In the genomic region with DNA sequence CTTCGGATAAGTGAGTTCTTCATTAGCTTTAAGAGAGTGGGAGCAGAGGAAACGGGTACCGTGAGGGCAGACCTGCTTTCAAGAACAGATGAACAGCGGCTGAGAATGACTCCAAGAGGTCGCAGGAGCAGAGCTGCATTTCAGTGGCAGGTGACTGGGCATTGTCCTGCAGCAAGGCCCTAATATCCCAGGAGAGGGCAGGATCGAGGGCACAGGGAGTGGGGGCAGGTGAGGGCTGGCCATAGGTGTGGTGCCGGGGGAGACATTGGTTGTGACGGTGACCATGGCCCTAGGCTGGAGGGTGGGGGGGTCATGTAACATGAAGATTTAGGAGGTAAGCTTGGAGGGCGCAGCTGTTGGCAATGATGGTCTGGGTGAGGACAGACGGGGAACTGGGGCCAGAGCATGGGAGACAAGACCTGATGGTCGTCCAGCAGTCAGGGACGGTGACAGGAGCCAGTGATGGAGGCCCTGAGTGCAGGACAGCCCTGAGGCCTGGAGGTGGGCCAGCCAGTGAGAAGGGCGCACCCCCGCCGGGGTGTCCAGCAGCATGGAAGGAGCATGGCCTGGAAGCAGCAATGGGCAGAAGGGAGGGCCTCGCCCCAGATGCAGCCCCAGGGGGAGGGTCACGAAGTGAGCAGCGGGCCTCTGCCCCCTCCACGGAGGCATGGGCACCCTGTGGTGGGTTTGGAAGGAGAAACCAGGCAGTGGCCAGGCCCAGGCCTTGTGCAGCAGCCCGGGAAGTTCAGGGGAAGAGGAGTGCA, we compare ENCODE assay signal across 25 cellular contexts. TPM values are rescaled to one million over a fixed set of nuclear protein-coding genes. Genes with fewer than 3 reads are reported as not detected.
DNase-seq lines count a peak whose midpoint lies in the region; ATAC-seq and TF ChIP-seq lines count a peak whose summit lies in the region.
"Had no signal": no experiment of that assay in that cellular context is flagged by ENCODE, and none has a peak within 500 bp of the region (broad histone marks: within the 10 kb centered on the region; RNA-seq: fewer than 3 reads in every experiment).

No MANE protein-coding gene starts in this region.

- no peaks in the 10 kb centered on the region for H3K79me2 ChIP-seq in neural progenitor cell (ENCODE audit: low read depth)

- H3K36me3 ChIP-seq in left ventricle myocardium inferior: peaks cover 32% of the 10 kb centered on the region
- H3K36me3 ChIP-seq in neural progenitor cell: peaks cover 4% of the 10 kb centered on the region
- H3K36me3 ChIP-seq in CD8-positive, alpha-beta memory T cell (ENCODE audit: insufficient read depth, low read length): no peaks in the 10 kb centered on the region
- H3K36me3 ChIP-seq in vagina: peaks cover 0 to 13% of the 10 kb centered on the region in 2 donors

- ATAC-seq in Right ventricle myocardium inferior: peak; percentile 26
- ATAC-seq in central memory CD8-positive, alpha-beta T cell (replicated peaks; ENCODE audit: extremely low read depth, poor library complexity, severe bottlenecking): no peak
- no peak for ATAC-seq in HG02610 (IDR thresholded peaks at IDR 0.05; ENCODE audit: unreplicated experiment)
- ATAC-seq: left lung; natural killer cell treated with Interleukin-12 subunit alpha and Interleukin-12 subunit beta and Interleukin-15 and Interleukin-18, amount 100 ng/mL, for 72 hours; Panc1 had no signal

- peak overlapping the region; percentile 42 for H3K27ac Mint-ChIP-seq in central memory CD8-positive, alpha-beta T cell (ENCODE audit: low read depth)
- H3K27ac Mint-ChIP-seq in neural progenitor cell: peak overlapping the region; percentile 93
- no peak overlapping the region for H3K27ac Mint-ChIP-seq in CD8-positive, alpha-beta memory T cell
- H3K27ac Mint-ChIP-seq: natural killer cell treated with Interleukin-12 subunit alpha and Interleukin-12 subunit beta and Interleukin-15 and Interleukin-18, amount 100 ng/mL, for 72 hours; stimulated activated naive CD8-positive, alpha-beta T cell treated with anti-CD3 and anti-CD28 coated beads, Interleukin-15, Interleukin-2, amounts not matched to agents 100 ng/mL and 50 ng/mL, for 24 hours had no signal

- no peak overlapping the region for H3K4me3 Mint-ChIP-seq in central memory CD8-positive, alpha-beta T cell
- no peak overlapping the region for H3K4me3 Mint-ChIP-seq in neural progenitor cell
- H3K4me3 Mint-ChIP-seq in CD8-positive, alpha-beta memory T cell: no peak overlapping the region
- H3K4me3 Mint-ChIP-seq: natural killer cell treated with Interleukin-12 subunit alpha and Interleukin-12 subunit beta and Interleukin-15 and Interleukin-18, amount 100 ng/mL, for 72 hours; stimulated activated naive CD8-positive, alpha-beta T cell treated with anti-CD3 and anti-CD28 coated beads, Interleukin-15, Interleukin-2, amounts not matched to agents 100 ng/mL and 50 ng/mL, for 24 hours had no signal

- no peaks in the 10 kb centered on the region for H3K27me3 Mint-ChIP-seq in central memory CD8-positive, alpha-beta T cell
- peaks cover 2% of the 10 kb centered on the region for H3K27me3 Mint-ChIP-seq in neural progenitor cell (ENCODE audit: insufficient read depth, low read depth)
- no peaks in the 10 kb centered on the region for H3K27me3 Mint-ChIP-seq in CD8-positive, alpha-beta memory T cell
- H3K27me3 Mint-ChIP-seq: natural killer cell treated with Interleukin-12 subunit alpha and Interleukin-12 subunit beta and Interleukin-15 and Interleukin-18, amount 100 ng/mL, for 72 hours; stimulated activated naive CD8-positive, alpha-beta T cell treated with anti-CD3 and anti-CD28 coated beads, Interleukin-15, Interleukin-2, amounts not matched to agents 100 ng/mL and 50 ng/mL, for 24 hours had no signal

- DNase-seq in Right ventricle myocardium inferior (ENCODE audit: missing footprints) (no peak), left ventricle myocardium inferior (no peak), neural progenitor cell (ENCODE audit: low spot score) (no peak), vagina (ENCODE audit: extremely low spot score in 2 of 2) (no peak), NCI-H1694 treated with DMSO at 0.1 percent for 48 hours (lab: John Stamatoyannopoulos, UW) (no peak)
- no peak for DNase-seq in central memory CD8-positive, alpha-beta T cell (ENCODE audit: low spot score in 2 of 2)
- no peak for DNase-seq in CD8-positive, alpha-beta memory T cell
- DNase-seq: activated CD4-positive, alpha-beta T cell treated with anti-CD3 and anti-CD28 coated beads for 48 hours; activated CD8-positive, alpha-beta memory T cell treated with anti-CD3 and anti-CD28 coated beads, Interleukin-2, amount 50 U/mL, for 48 hours; activated gamma-delta T cell treated with Interleukin-2 at 50 U/mL for 16 hours; anterior cingulate cortex; C1 segment of cervical spinal cord; caudate nucleus; heart left ventricle; left lung; midbrain; NCI-H1417; NCI-H510A treated with DMSO at 0.1 percent for 48 hours; stimulated activated CD4-positive, alpha-beta T cell treated with anti-CD3 and anti-CD28 coated beads, Interleukin-1b, Interleukin-23, amount 100 ng/mL, for 48 hours; T-helper 2 cell; transverse colon had no signal

- H3F3A ChIP-seq in neural progenitor cell (ENCODE audit: low read depth): no peaks in the 10 kb centered on the region

- no peaks in the 10 kb centered on the region for H3K9me3 Mint-ChIP-seq in central memory CD8-positive, alpha-beta T cell
- no peaks in the 10 kb centered on the region for H3K9me3 Mint-ChIP-seq in neural progenitor cell
- H3K9me3 Mint-ChIP-seq in CD8-positive, alpha-beta memory T cell: no peaks in the 10 kb centered on the region
- H3K9me3 Mint-ChIP-seq: natural killer cell treated with Interleukin-12 subunit alpha and Interleukin-12 subunit beta and Interleukin-15 and Interleukin-18, amount 100 ng/mL, for 72 hours; stimulated activated naive CD8-positive, alpha-beta T cell treated with anti-CD3 and anti-CD28 coated beads, Interleukin-15, Interleukin-2, amounts not matched to agents 100 ng/mL and 50 ng/mL, for 24 hours had no signal

- TF ChIP-seq POLR2A in vagina (IDR thresholded peaks at IDR 0.05): no peak

- H3K4me2 ChIP-seq in neural progenitor cell: no peak overlapping the region

- no peaks in the 10 kb centered on the region for H3K4me1 ChIP-seq in left ventricle myocardium inferior
- H3K4me1 ChIP-seq in neural progenitor cell: no peaks in the 10 kb centered on the region
- no peaks in the 10 kb centered on the region for H3K4me1 ChIP-seq in CD8-positive, alpha-beta memory T cell (ENCODE audit: insufficient read depth, low read length)
- H3K4me1 ChIP-seq in vagina: no peaks in the 10 kb centered on the region
- H3K4me1 ChIP-seq: transverse colon had no signal

- intact Hi-C loops in Right ventricle myocardium inferior (cut with DNase I): no loop called here
- intact Hi-C loops in left ventricle myocardium inferior (cut with micrococcal nuclease): no loop called here
- intact Hi-C loops in vagina (cut with DNase I): no loop called here

- no peak overlapping the region for H2AFZ ChIP-seq in neural progenitor cell (replicated peaks)

- POLR2A ChIA-PET in CD8-positive, alpha-beta memory T cell (lab: Charles Lee): no interaction called here

- no peaks in the 10 kb centered on the region for H3K4me1 Mint-ChIP-seq in central memory CD8-positive, alpha-beta T cell
- H3K4me1 Mint-ChIP-seq in neural progenitor cell: no peaks in the 10 kb centered on the region
- no peaks in the 10 kb centered on the region for H3K4me1 Mint-ChIP-seq in CD8-positive, alpha-beta memory T cell

- H3K27ac ChIP-seq in left ventricle myocardium inferior (replicated peaks) (no peak overlapping the region), neural progenitor cell (no peak overlapping the region), vagina (no peak overlapping the region)
- no peak overlapping the region for H3K27ac ChIP-seq in CD8-positive, alpha-beta memory T cell (ENCODE audit: low read depth, low read length)
- H3K27ac ChIP-seq: heart left ventricle, left lung, transverse colon had no signal

- no peaks in the 10 kb centered on the region for H4K20me1 ChIP-seq in neural progenitor cell (ENCODE audit: low read depth)

- H3K4me3 ChIP-seq in left ventricle myocardium inferior (no peak overlapping the region), neural progenitor cell (no peak overlapping the region), vagina (no peak overlapping the region)
- no peak overlapping the region for H3K4me3 ChIP-seq in CD8-positive, alpha-beta memory T cell (ENCODE audit: low read length)
- H3K4me3 ChIP-seq: heart left ventricle, left lung, transverse colon had no signal

- CTCF ChIA-PET in CD8-positive, alpha-beta memory T cell (lab: Charles Lee): no interaction called here

- H3K9ac ChIP-seq in neural progenitor cell: no peak overlapping the region

- H3K9me3 ChIP-seq in left ventricle myocardium inferior (replicated peaks): no peaks in the 10 kb centered on the region
- H3K9me3 ChIP-seq in neural progenitor cell (ENCODE audit: low read depth): no peaks in the 10 kb centered on the region
- H3K9me3 ChIP-seq in CD8-positive, alpha-beta memory T cell (ENCODE audit: low read length): no peaks in the 10 kb centered on the region
- no peaks in the 10 kb centered on the region for H3K9me3 ChIP-seq in vagina
- H3K9me3 ChIP-seq: heart left ventricle, left lung, transverse colon had no signal

- TF ChIP-seq CTCF in left ventricle myocardium inferior (IDR thresholded peaks at IDR 0.05; ENCODE audit: borderline replicate concordance) (no peak), neural progenitor cell (IDR thresholded peaks at IDR 0.05) (no peak), vagina (IDR thresholded peaks at IDR 0.05) (no peak)

- peaks cover 5% of the 10 kb centered on the region for H3K36me3 Mint-ChIP-seq in central memory CD8-positive, alpha-beta T cell (ENCODE audit: insufficient read depth)
- H3K36me3 Mint-ChIP-seq in neural progenitor cell: peaks cover 11% of the 10 kb centered on the region
- peaks cover 0 to 32% (median 4%) of the 10 kb centered on the region in 3 donors for H3K36me3 Mint-ChIP-seq in CD8-positive, alpha-beta memory T cell
- H3K36me3 Mint-ChIP-seq: natural killer cell treated with Interleukin-12 subunit alpha and Interleukin-12 subunit beta and Interleukin-15 and Interleukin-18, amount 100 ng/mL, for 72 hours had no signal

- H3K27me3 ChIP-seq in left ventricle myocardium inferior (ENCODE audit: low read depth): no peaks in the 10 kb centered on the region
- no peaks in the 10 kb centered on the region for H3K27me3 ChIP-seq in neural progenitor cell
- no peaks in the 10 kb centered on the region for H3K27me3 ChIP-seq in CD8-positive, alpha-beta memory T cell (ENCODE audit: insufficient read depth, low read length, poor library complexity, severe bottlenecking)
- H3K27me3 ChIP-seq in vagina: no peaks in the 10 kb centered on the region
- H3K27me3 ChIP-seq: heart left ventricle, left lung, transverse colon had no signal

RNA-seq across cellular contexts. Expression of a gene that starts 29.2 kb away (rescaled TPM):
- total RNA-seq in Right ventricle myocardium inferior: 104 TPM
- 96.1 TPM for total RNA-seq in left ventricle myocardium inferior
- 49.7 and 64.6 TPM in 2 replicates for total RNA-seq in neural progenitor cell (ENCODE audit: low replicate concordance)
- total RNA-seq in CD8-positive, alpha-beta memory T cell: 100 to 1,000 TPM in 1 of 2 experiments, 10 to 100 TPM in 1; 97.2 to 110 TPM
- 36.6 TPM for polyA plus RNA-seq in CD8-positive, alpha-beta memory T cell
- total RNA-seq in vagina: 77.8 TPM

RNA-seq across cellular contexts. Expression of a gene that starts 58.4 kb away (rescaled TPM):
- total RNA-seq in Right ventricle myocardium inferior: 143 TPM
- 122 TPM for total RNA-seq in left ventricle myocardium inferior
- total RNA-seq in neural progenitor cell (ENCODE audit: low replicate concordance): 95.1 and 96.0 TPM in 2 replicates
- 10 to 100 TPM; 82.5 to 87.3 TPM for total RNA-seq in CD8-positive, alpha-beta memory T cell
- polyA plus RNA-seq in CD8-positive, alpha-beta memory T cell: 67.4 TPM
- total RNA-seq in vagina: 110 TPM

RNA-seq across cellular contexts. Expression of a gene that starts 59.4 kb away (rescaled TPM):
- 57.2 TPM for total RNA-seq in Right ventricle myocardium inferior
- total RNA-seq in left ventricle myocardium inferior: 54.5 TPM
- total RNA-seq in neural progenitor cell (ENCODE audit: low replicate concordance): 91.1 and 99.6 TPM in 2 replicates
- total RNA-seq in CD8-positive, alpha-beta memory T cell: 10 to 100 TPM; 60.1 to 62.3 TPM
- polyA plus RNA-seq in CD8-positive, alpha-beta memory T cell: 90.4 TPM
- total RNA-seq in vagina: 44.9 TPM

Comparison
In these comparisons a context has a peak if more than half of its experiments do, and no peak if none do; other contexts are left out.
1. H3K27ac Mint-ChIP-seq: peak in central memory CD8-positive, alpha-beta T cell (single experiment) and neural progenitor cell (single experiment); none in CD8-positive, alpha-beta memory T cell (0 of 8).